8 cellular contexts compared by ENCODE assay signal in the genomic region with DNA sequence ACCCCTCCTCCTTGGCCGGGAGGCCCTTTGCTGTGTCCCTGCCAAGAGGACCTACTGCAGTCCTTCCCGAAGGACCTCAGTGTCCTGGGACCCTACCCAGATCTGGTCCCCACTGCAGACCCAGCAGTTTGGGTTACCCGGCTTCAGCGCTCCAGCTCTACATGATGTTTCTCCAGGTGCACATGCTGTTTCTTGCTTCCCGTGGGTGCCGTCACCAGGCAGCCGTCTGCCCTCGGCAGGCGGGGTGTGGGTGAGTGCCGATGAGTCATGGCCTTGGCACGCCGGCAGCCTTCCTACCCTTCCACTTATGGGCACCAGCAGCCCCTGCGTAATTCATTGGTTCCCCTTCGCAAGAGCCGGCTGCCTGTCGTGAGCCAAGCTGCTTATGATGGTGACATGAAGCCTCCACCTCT.
DNase-seq lines count a peak whose midpoint lies in the region; ATAC-seq and TF ChIP-seq lines count a peak whose summit lies in the region.

No MANE protein-coding gene starts in this region.

- no peak for ATAC-seq in GM19324 (IDR thresholded peaks at IDR 0.05; ENCODE audit: low FRiP score, unreplicated experiment)
- no peak for ATAC-seq in HG02981 (IDR thresholded peaks at IDR 0.05; ENCODE audit: unreplicated experiment)

- intact Hi-C loops in sigmoid colon (cut with DNase I), result loop anchor here (1.0 to 10.0 kb wide), 3 partner anchors 104 to 327 kb away; no protein-coding TSS in a partner anchor

- no peaks in the 10 kb centered on the region for H3K27me3 ChIP-seq in sigmoid colon

- no peak for TF ChIP-seq CTCF in fibroblast of villous mesenchyme (IDR thresholded peaks at IDR 0.05; ENCODE audit: insufficient read depth, low read depth, low read length)
- peak in 1 of 4 experiments; percentile 48 for TF ChIP-seq CTCF in sigmoid colon (IDR thresholded peaks at IDR 0.05)

- peak; percentile 83 for DNase-seq in GM03348 (ENCODE audit: low spot score)
- DNase-seq in RPMI7951 (ENCODE audit: low read depth), result peak; percentile 84
- peak; percentile 42 for DNase-seq in fibroblast of villous mesenchyme (ENCODE audit: low read depth)
- peak; percentile 94 for DNase-seq in sigmoid colon
- no peak for DNase-seq in NCI-H82 (lab: John Stamatoyannopoulos, UW)
- DNase-seq in activated CD4-positive, alpha-beta T cell treated with anti-CD3 and anti-CD28 coated beads for 1 hour, result no peak

- H3K27ac ChIP-seq in sigmoid colon, result peak overlapping the region; percentile 81 to 91 (median 86)

- no peaks in the 10 kb centered on the region for H3K9me3 ChIP-seq in sigmoid colon

- H3K4me3 ChIP-seq in fibroblast of villous mesenchyme (ENCODE audit: low read depth, low read length) (no peak overlapping the region), sigmoid colon (peak overlapping the region in 2 of 4 donors; percentile 23 to 24)

- 38 to 64% methylated on average over 16 of the region's 16 CpGs for WGBS in sigmoid colon, 2 donors

- peaks cover 0 to 69% (median 57%) of the 10 kb centered on the region in 4 donors for H3K4me1 ChIP-seq in sigmoid colon

- H3K36me3 ChIP-seq in sigmoid colon, result peaks cover 0 to 26% (median 8%) of the 10 kb centered on the region in 4 donors

- peak in 2 of 4 donors; percentile 31 to 75 for TF ChIP-seq EP300 in sigmoid colon (IDR thresholded peaks at IDR 0.05)

- TF ChIP-seq POLR2A in sigmoid colon (IDR thresholded peaks at IDR 0.05), result no peak

Comparison
In these comparisons a context has a peak if more than half of its experiments do, and no peak if none do; other contexts are left out.
1. DNase-seq: peak in GM03348 (single experiment), RPMI7951 (single experiment), fibroblast of villous mesenchyme (single experiment) and sigmoid colon (single experiment); none in NCI-H82 (single experiment) and activated CD4-positive, alpha-beta T cell treated with anti-CD3 and anti-CD28 coated beads for 1 hour (single experiment).